ENCODE assay signal across 8 cellular contexts in the genomic region with DNA sequence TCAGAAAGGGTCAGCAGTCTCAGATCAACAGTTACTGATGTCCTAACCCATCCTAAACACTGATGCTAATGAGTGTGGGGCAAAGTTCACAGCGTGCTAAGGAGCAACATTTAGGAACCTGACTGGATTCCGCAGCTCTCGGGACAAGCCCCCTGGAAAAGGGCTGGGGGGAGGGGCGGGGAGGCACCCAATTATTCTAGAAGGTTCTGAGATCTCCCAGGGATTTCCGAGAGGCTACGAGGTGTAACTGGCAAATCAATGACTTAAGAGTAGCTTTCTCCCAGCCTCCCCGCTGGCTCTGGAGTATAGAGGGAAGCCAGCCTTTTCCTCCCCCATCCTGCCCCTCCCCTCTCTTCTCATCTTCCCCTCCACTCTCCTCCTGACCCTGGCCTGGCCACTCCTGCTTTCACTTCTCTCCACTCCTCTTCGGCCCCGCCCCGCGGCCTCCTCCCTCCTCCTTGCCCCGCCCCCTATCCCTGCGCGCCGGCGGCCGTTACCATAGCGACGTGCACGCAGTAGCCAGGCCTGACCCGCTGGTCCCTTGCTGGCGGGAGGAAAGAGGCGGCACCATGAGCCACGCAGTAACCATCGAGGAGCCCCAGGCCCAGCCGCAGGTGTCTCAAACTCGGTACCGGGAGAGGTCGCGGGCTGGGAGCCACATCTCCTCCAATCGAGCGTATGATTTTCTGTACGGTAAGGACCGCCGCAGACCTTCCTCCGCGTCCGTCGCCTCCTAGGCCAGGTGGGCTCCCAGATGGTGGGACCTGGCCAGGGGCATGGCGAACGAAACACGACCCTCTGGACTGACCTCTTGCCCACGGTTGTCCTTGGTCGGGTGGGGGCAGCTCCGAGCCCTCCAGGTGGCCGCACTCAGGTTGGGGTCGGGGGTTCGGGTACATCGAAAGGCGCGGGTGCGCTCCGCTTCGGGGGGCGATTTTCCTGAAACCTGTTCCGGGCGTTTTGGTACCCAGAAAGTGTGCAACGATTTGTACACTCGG. TPM values are rescaled to one million over a fixed set of nuclear protein-coding genes. Genes with fewer than 3 reads are reported as not detected.
DNase-seq lines count a peak whose midpoint lies in the region; ATAC-seq and TF ChIP-seq lines count a peak whose summit lies in the region.

A gene (plus strand): TSS at position 493 of the 998 bp plus-strand sequence. CDS start 77 bp downstream, at position 570.

- ATAC-seq in activated CD4-positive, CD25-positive, alpha-beta regulatory T cell treated with anti-CD3 and anti-CD28 coated beads, Interleukin-2, amount 50 U/mL, for 24 hours: peak; percentile 72 to 77

- H3K4me1 ChIP-seq in smooth muscle cell (ENCODE audit: low read depth): peaks cover 14% of the 10 kb centered on the region

- TF ChIP-seq CTCF in HFF-Myc (IDR thresholded peaks at IDR 0.05; ENCODE audit: low read depth, low read length, missing control alignments) (no peak), smooth muscle cell (IDR thresholded peaks at IDR 0.05; ENCODE audit: borderline replicate concordance, insufficient read depth, poor library complexity, severe bottlenecking) (no peak)

- no peaks in the 10 kb centered on the region for H4K20me1 ChIP-seq in smooth muscle cell (ENCODE audit: low read depth)

- no peak within 1 kb of the TSS for H3K9ac ChIP-seq in smooth muscle cell (ENCODE audit: low read depth)

- no peaks in the 10 kb centered on the region for H3K79me2 ChIP-seq in smooth muscle cell (ENCODE audit: low read depth)

- H3K9me3 ChIP-seq in smooth muscle cell (replicated peaks; ENCODE audit: low read depth): no peaks in the 10 kb centered on the region

- DNase-seq in GM04504 (ENCODE audit: low read depth) (peak; percentile 67), HFF-Myc (ENCODE audit: extremely low read depth, low read depth) (peak; percentile 63), NCI-H1417 treated with DMSO at 0.1 percent for 48 hours (lab: John Stamatoyannopoulos, UW) (peak; percentile 80), caudate nucleus (lab: John Stamatoyannopoulos, UW) (peak; percentile 28 to 98 (median 88)), inferior parietal cortex (ENCODE audit: extremely low spot score) (peak; percentile 79), smooth muscle cell (lab: John Stamatoyannopoulos, UW; ENCODE audit: unreplicated experiment) (peak; percentile 82), LoVo (ENCODE audit: low spot score) (no peak)

- peak within 1 kb of the TSS; percentile 90 for H3K4me2 ChIP-seq in smooth muscle cell

- no peaks in the 10 kb centered on the region for H3F3A ChIP-seq in smooth muscle cell (ENCODE audit: low read depth)

- peaks cover 10% of the 10 kb centered on the region for H3K27me3 ChIP-seq in smooth muscle cell (ENCODE audit: low read depth)

- H3K27ac ChIP-seq in caudate nucleus (ENCODE audit: low read depth, low read length) (no peak within 1 kb of the TSS), smooth muscle cell (ENCODE audit: low read depth) (no peak within 1 kb of the TSS)

- H3K4me3 ChIP-seq in HFF-Myc (replicated peaks; ENCODE audit: low read depth, low read length) (peak within 1 kb of the TSS; percentile 38), smooth muscle cell (peak within 1 kb of the TSS; percentile 57)

- peak within 1 kb of the TSS; percentile 95 for H2AFZ ChIP-seq in smooth muscle cell (ENCODE audit: low read depth)

- WGBS in smooth muscle cell (ENCODE audit: low lambda C conversion rate): 14% methylated on average over 41 of the region's 59 CpGs

- no peaks in the 10 kb centered on the region for H3K36me3 ChIP-seq in smooth muscle cell (ENCODE audit: low read depth)

RNA-seq across cellular contexts. Expression of the gene that starts here (rescaled TPM):
- 0.36 TPM in 1 of 2 replicates, not detected in the other for total RNA-seq in smooth muscle cell
- 0.40 TPM in 1 of 2 replicates, not detected in the other for polyA plus RNA-seq in smooth muscle cell

Comparison
In these comparisons a context has a peak if more than half of its experiments do, and no peak if none do; other contexts are left out.
1. Peak in DNase-seq, H3K4me3 ChIP-seq and H3K4me2 ChIP-seq in smooth muscle cell; RNA of the gene not detected or under 1 TPM.